Comparison of ENCODE assay signal across 1 cellular context in genomic region chr5:134018154-134018985, GRCh38.
TF ChIP-seq lines count a peak whose summit lies in the region.

No MANE protein-coding gene starts in this region.

TF ChIP-seq in H1, 55 proteins besides CTCF, POLR2A, EP300 and RAD21:
- no peak for TF ChIP-seq SAP30 (IDR thresholded peaks at IDR 0.05; ENCODE audit: insufficient read depth, insufficient replicate concordance, low read length)
- TF ChIP-seq CTBP2 (IDR thresholded peaks at IDR 0.05; ENCODE audit: borderline replicate concordance, insufficient read depth, insufficient read length, low read length) = no peak
- TF ChIP-seq SP1 (IDR thresholded peaks at IDR 0.05; ENCODE audit: low read depth, low read length) = no peak
- TF ChIP-seq ZNF274 (IDR thresholded peaks at IDR 0.05; ENCODE audit: borderline replicate concordance, extremely low read depth, low read length) = no peak
- TF ChIP-seq FOSL1 (IDR thresholded peaks at IDR 0.05; ENCODE audit: insufficient read depth, low read depth, low read length) = no peak
- no peak for TF ChIP-seq SUZ12 (IDR thresholded peaks at IDR 0.05; ENCODE audit: low read length)
- TF ChIP-seq, protein P1, sequence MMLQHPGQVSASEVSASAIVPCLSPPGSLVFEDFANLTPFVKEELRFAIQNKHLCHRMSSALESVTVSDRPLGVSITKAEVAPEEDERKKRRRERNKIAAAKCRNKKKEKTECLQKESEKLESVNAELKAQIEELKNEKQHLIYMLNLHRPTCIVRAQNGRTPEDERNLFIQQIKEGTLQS (IDR thresholded peaks at IDR 0.05; ENCODE audit: insufficient read depth, low read depth, low read length) = no peak
- no peak for TF ChIP-seq CEBPB (IDR thresholded peaks at IDR 0.05; ENCODE audit: low read depth, low read length)
- TF ChIP-seq TAF7 (optimal IDR thresholded peaks at IDR 0.05; ENCODE audit: borderline replicate concordance, low read depth, low read length) = no peak
- TF ChIP-seq NRF1 (IDR thresholded peaks at IDR 0.05; ENCODE audit: low read depth, low read length) = no peak
- TF ChIP-seq TEAD4 (IDR thresholded peaks at IDR 0.05; ENCODE audit: low read depth, low read length) = no peak
- no peak for TF ChIP-seq RFX5 (IDR thresholded peaks at IDR 0.05; ENCODE audit: borderline replicate concordance, low read depth, low read length)
- no peak for TF ChIP-seq HDAC2 (IDR thresholded peaks at IDR 0.05; ENCODE audit: borderline replicate concordance in 1 of 2, low read depth in 2 of 2, low read length in 2 of 2)
- no peak for TF ChIP-seq ASH2L (IDR thresholded peaks at IDR 0.05; ENCODE audit: low read length)
- no peak for TF ChIP-seq JUND (IDR thresholded peaks at IDR 0.05; ENCODE audit: low read length)
- TF ChIP-seq RBBP5 (IDR thresholded peaks at IDR 0.05; ENCODE audit: borderline replicate concordance, low read depth, low read length) = no peak
- no peak for TF ChIP-seq TAF1 (IDR thresholded peaks at IDR 0.05; ENCODE audit: low read depth, low read length)
